1 cellular context compared by ENCODE assay signal in the genomic region with DNA sequence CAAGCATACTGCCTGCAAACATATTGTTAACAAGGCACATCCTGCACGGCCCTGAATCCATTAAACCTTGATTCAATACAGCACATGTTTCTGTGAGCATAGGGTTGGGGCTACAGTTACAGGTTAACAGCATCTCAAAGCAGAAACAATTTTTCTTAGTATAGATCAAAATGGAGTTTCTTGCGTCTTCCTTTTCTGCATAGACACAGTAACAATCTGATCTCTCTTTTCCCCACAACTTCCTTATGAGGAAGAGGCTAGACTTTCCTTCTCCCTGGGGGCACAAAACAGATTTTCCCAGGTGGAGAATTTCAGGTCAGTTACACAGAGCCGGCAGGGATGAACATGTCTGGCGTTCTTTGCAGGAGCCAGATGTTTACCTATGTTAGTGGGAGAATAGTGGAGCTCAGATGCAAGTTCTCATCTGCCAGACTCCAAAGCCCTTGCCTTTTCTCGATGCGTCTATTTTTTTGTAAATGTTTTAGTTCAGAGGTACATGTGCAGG.
TF ChIP-seq lines count a peak whose summit lies in the region.

No MANE protein-coding gene starts in this region.

TF ChIP-seq in K562, 482 proteins besides CTCF, POLR2A, EP300 and RAD21 (continued from another document):
- no peak for TF ChIP-seq PHF8 (IDR thresholded peaks at IDR 0.05; ENCODE audit: borderline replicate concordance, low read length)
- TF ChIP-seq ZC3H8 (IDR thresholded peaks at IDR 0.05), result no peak
- TF ChIP-seq SMARCB1 (IDR thresholded peaks at IDR 0.05; ENCODE audit: insufficient read length, low read depth), result no peak
- TF ChIP-seq KLF16 (IDR thresholded peaks at IDR 0.05), result no peak
- TF ChIP-seq FUS (optimal IDR thresholded peaks at IDR 0.05; ENCODE audit: low read depth, low read length), result no peak
- TF ChIP-seq, protein P1, sequence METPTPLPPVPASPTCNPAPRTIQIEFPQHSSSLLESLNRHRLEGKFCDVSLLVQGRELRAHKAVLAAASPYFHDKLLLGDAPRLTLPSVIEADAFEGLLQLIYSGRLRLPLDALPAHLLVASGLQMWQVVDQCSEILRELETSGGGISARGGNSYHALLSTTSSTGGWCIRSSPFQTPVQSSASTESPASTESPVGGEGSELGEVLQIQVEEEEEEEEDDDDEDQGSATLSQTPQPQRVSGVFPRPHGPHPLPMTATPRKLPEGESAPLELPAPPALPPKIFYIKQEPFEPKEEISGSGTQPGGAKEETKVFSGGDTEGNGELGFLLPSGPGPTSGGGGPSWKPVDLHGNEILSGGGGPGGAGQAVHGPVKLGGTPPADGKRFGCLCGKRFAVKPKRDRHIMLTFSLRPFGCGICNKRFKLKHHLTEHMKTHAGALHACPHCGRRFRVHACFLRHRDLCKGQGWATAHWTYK (CRISPR knock-in tag; IDR thresholded peaks at IDR 0.05), result no peak
- TF ChIP-seq BCL6 (CRISPR knock-in tag; IDR thresholded peaks at IDR 0.05), result no peak
- TF ChIP-seq, protein P2, sequence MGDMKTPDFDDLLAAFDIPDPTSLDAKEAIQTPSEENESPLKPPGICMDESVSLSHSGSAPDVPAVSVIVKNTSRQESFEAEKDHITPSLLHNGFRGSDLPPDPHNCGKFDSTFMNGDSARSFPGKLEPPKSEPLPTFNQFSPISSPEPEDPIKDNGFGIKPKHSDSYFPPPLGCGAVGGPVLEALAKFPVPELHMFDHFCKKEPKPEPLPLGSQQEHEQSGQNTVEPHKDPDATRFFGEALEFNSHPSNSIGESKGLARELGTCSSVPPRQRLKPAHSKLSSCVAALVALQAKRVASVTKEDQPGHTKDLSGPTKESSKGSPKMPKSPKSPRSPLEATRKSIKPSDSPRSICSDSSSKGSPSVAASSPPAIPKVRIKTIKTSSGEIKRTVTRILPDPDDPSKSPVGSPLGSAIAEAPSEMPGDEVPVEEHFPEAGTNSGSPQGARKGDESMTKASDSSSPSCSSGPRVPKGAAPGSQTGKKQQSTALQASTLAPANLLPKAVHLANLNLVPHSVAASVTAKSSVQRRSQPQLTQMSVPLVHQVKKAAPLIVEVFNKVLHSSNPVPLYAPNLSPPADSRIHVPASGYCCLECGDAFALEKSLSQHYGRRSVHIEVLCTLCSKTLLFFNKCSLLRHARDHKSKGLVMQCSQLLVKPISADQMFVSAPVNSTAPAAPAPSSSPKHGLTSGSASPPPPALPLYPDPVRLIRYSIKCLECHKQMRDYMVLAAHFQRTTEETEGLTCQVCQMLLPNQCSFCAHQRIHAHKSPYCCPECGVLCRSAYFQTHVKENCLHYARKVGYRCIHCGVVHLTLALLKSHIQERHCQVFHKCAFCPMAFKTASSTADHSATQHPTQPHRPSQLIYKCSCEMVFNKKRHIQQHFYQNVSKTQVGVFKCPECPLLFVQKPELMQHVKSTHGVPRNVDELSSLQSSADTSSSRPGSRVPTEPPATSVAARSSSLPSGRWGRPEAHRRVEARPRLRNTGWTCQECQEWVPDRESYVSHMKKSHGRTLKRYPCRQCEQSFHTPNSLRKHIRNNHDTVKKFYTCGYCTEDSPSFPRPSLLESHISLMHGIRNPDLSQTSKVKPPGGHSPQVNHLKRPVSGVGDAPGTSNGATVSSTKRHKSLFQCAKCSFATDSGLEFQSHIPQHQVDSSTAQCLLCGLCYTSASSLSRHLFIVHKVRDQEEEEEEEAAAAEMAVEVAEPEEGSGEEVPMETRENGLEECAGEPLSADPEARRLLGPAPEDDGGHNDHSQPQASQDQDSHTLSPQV (IDR thresholded peaks at IDR 0.05), result peak; percentile 65; the same call in 1 of the 2 replicates
- TF ChIP-seq CREB1 (IDR thresholded peaks at IDR 0.05), result no peak
- TF ChIP-seq CREB1 (CRISPR knock-in tag; IDR thresholded peaks at IDR 0.05), result no peak
- TF ChIP-seq DIDO1 (tag; IDR thresholded peaks at IDR 0.05; ENCODE audit: low read depth), result no peak
- TF ChIP-seq, protein P3, sequence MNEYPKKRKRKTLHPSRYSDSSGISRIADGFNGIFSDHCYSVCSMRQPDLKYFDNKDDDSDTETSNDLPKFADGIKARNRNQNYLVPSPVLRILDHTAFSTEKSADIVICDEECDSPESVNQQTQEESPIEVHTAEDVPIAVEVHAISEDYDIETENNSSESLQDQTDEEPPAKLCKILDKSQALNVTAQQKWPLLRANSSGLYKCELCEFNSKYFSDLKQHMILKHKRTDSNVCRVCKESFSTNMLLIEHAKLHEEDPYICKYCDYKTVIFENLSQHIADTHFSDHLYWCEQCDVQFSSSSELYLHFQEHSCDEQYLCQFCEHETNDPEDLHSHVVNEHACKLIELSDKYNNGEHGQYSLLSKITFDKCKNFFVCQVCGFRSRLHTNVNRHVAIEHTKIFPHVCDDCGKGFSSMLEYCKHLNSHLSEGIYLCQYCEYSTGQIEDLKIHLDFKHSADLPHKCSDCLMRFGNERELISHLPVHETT (CRISPR knock-in tag; conservative IDR thresholded peaks at IDR 0.05 in 1 of 2, IDR thresholded peaks at IDR 0.05 in 1 of 2), result peak in 1 of 2 experiments; percentile 67; a peak in 1 of 4 replicates
- no peak for TF ChIP-seq KAT8 (IDR thresholded peaks at IDR 0.05; ENCODE audit: low read depth)
- TF ChIP-seq, protein P4, sequence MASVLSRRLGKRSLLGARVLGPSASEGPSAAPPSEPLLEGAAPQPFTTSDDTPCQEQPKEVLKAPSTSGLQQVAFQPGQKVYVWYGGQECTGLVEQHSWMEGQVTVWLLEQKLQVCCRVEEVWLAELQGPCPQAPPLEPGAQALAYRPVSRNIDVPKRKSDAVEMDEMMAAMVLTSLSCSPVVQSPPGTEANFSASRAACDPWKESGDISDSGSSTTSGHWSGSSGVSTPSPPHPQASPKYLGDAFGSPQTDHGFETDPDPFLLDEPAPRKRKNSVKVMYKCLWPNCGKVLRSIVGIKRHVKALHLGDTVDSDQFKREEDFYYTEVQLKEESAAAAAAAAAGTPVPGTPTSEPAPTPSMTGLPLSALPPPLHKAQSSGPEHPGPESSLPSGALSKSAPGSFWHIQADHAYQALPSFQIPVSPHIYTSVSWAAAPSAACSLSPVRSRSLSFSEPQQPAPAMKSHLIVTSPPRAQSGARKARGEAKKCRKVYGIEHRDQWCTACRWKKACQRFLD (CRISPR knock-in tag; IDR thresholded peaks at IDR 0.05), result 0 out of 2 replicates have a peak, but pooled peaks have one; percentile 40
- no peak for TF ChIP-seq ILF3 (IDR thresholded peaks at IDR 0.05; ENCODE audit: borderline replicate concordance)
- no peak for TF ChIP-seq ZNF282 (CRISPR knock-in tag; IDR thresholded peaks at IDR 0.05)
- no peak for TF ChIP-seq ZKSCAN8 (CRISPR knock-in tag; IDR thresholded peaks at IDR 0.05)
- TF ChIP-seq ZKSCAN1 (IDR thresholded peaks at IDR 0.05; ENCODE audit: low read depth, low read length), result no peak
- TF ChIP-seq ZC3H4 (CRISPR knock-in tag; IDR thresholded peaks at IDR 0.05; ENCODE audit: borderline replicate concordance), result no peak
- TF ChIP-seq SIN3B (IDR thresholded peaks at IDR 0.05; ENCODE audit: low read depth), result no peak
- TF ChIP-seq, protein P5, sequence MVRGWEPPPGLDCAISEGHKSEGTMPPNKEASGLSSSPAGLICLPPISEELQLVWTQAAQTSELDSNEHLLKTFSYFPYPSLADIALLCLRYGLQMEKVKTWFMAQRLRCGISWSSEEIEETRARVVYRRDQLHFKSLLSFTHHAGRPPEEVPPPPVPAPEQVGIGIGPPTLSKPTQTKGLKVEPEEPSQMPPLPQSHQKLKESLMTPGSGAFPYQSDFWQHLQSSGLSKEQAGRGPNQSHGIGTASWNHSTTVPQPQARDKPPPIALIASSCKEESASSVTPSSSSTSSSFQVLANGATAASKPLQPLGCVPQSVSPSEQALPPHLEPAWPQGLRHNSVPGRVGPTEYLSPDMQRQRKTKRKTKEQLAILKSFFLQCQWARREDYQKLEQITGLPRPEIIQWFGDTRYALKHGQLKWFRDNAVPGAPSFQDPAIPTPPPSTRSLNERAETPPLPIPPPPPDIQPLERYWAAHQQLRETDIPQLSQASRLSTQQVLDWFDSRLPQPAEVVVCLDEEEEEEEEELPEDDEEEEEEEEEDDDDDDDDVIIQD (CRISPR knock-in tag; IDR thresholded peaks at IDR 0.05), result no peak
- no peak for TF ChIP-seq ZNF830 (CRISPR knock-in tag; IDR thresholded peaks at IDR 0.05)
- TF ChIP-seq, protein P6, sequence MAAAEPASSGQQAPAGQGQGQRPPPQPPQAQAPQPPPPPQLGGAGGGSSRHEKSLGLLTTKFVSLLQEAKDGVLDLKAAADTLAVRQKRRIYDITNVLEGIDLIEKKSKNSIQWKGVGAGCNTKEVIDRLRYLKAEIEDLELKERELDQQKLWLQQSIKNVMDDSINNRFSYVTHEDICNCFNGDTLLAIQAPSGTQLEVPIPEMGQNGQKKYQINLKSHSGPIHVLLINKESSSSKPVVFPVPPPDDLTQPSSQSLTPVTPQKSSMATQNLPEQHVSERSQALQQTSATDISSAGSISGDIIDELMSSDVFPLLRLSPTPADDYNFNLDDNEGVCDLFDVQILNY (CRISPR knock-in tag; IDR thresholded peaks at IDR 0.05), result no peak
